22 cellular contexts compared by ENCODE assay signal in genomic region chr13:80612804-80613203, GRCh38.
"Had no signal": no experiment of that assay in that cellular context is flagged by ENCODE, and none has a peak within 500 bp of the region (broad histone marks: within the 10 kb centered on the region; RNA-seq: fewer than 3 reads in every experiment).

No MANE protein-coding gene starts in this region.

- H3K4me3 Mint-ChIP-seq: natural killer cell had no signal

- H3K27ac Mint-ChIP-seq: natural killer cell had no signal

- H2AFZ ChIP-seq: parathyroid adenoma had no signal

- H3K27ac ChIP-seq: dorsolateral prefrontal cortex, left lung, parathyroid adenoma, psoas muscle, skin epidermis, stomach, thoracic aorta, transverse colon had no signal

- H3K4me3 ChIP-seq: dorsolateral prefrontal cortex, heart right ventricle, left lung, lung, psoas muscle, sigmoid colon, skin epidermis, stomach, thoracic aorta, transverse colon had no signal

- H3K4me1 ChIP-seq: left lung, parathyroid adenoma, psoas muscle, stomach, transverse colon had no signal

- H3K27me3 ChIP-seq: dorsolateral prefrontal cortex, heart right ventricle, left lung, sigmoid colon, stomach, transverse colon had no signal

- H3K9me3 Mint-ChIP-seq: natural killer cell had no signal

- H3K79me2 ChIP-seq: parathyroid adenoma had no signal

- H3K9ac ChIP-seq: parathyroid adenoma had no signal

- H3K9me3 ChIP-seq: heart right ventricle, left lung, psoas muscle, sigmoid colon, stomach, thoracic aorta, transverse colon had no signal

- FAIRE-seq: frontal cortex had no signal

- ATAC-seq: esophagus mucosa, left lung, natural killer cell, psoas muscle had no signal

- DNase-seq: central memory CD4-positive, alpha-beta T cell; cortex of kidney; effector memory CD4-positive, alpha-beta T cell; heart right ventricle; hypothalamus; islet precursor cell; left lung; mesendoderm; natural killer cell; psoas muscle; sigmoid colon; stimulated activated CD4-positive, alpha-beta T cell treated with anti-CD3 and anti-CD28 coated beads, Interleukin-12 subunit alpha, Interleukin-12 subunit beta, amount 100 ng/mL, for 4 hours; stimulated activated naive CD4-positive, alpha-beta T cell; stomach; transverse colon had no signal

- H3K36me3 ChIP-seq: heart right ventricle, left lung, sigmoid colon, stomach, thoracic aorta, transverse colon had no signal

- H3K4me1 Mint-ChIP-seq: natural killer cell had no signal
